In the genomic region with DNA sequence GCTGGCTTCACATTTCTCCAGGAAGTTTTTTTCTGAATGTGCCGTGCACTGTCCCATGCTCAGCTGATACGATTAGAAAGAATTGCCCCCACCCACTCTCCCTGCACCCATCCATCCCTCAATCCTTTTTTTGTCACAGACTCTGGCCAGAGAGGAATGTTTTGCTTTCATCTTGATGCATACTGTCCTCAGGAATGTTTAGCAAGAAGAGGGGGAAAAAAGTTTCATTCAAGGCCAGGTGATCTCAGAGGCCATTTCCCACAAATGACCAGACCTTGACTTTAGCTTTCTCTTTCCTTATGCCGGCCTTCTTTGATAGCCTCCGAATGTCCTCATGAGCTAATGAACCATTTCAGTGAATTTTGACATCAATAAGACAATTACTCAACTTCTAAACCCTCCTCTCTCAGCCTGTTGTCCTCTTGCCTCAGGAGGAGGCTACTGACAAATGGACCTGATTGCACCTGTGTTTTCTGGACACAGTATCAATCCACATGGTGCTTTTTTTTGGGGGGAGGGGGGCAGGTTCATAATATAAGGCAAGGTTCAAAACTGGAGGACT, we compare ENCODE assay signal across 1 cellular context.
TF ChIP-seq lines count a peak whose summit lies in the region.

No MANE protein-coding gene starts in this region.

TF ChIP-seq in HepG2, 621 proteins besides CTCF, POLR2A, EP300 and RAD21 (continued from another document and continues in another):
- TF ChIP-seq, protein P1, sequence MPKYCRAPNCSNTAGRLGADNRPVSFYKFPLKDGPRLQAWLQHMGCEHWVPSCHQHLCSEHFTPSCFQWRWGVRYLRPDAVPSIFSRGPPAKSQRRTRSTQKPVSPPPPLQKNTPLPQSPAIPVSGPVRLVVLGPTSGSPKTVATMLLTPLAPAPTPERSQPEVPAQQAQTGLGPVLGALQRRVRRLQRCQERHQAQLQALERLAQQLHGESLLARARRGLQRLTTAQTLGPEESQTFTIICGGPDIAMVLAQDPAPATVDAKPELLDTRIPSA (CRISPR knock-in tag; IDR thresholded peaks at IDR 0.05; ENCODE audit: borderline replicate concordance), result no peak
- TF ChIP-seq RFXANK (CRISPR knock-in tag; IDR thresholded peaks at IDR 0.05) (no peak), HMGA1 (CRISPR knock-in tag; conservative IDR thresholded peaks at IDR 0.05) (no peak), TEAD3 (CRISPR knock-in tag; optimal IDR thresholded peaks at IDR 0.05; ENCODE audit: borderline replicate concordance) (peak; percentile 98), CC2D1A (CRISPR knock-in tag; IDR thresholded peaks at IDR 0.05) (0 out of 2 replicates have a peak, but pooled peaks have one; percentile 25), CHCHD3 (CRISPR knock-in tag; IDR thresholded peaks at IDR 0.05) (no peak), TBX2 (CRISPR knock-in tag; IDR thresholded peaks at IDR 0.05; ENCODE audit: borderline replicate concordance) (peak; percentile 86), CHD2 (IDR thresholded peaks at IDR 0.05; ENCODE audit: low read depth, low read length) (no peak), U2AF1 (optimal IDR thresholded peaks at IDR 0.05; ENCODE audit: low read depth, low read length) (no peak), CBX1 (IDR thresholded peaks at IDR 0.05; ENCODE audit: low read depth) (no peak), ATRX (CRISPR knock-in tag; IDR thresholded peaks at IDR 0.05; ENCODE audit: borderline replicate concordance) (no peak)
- TF ChIP-seq, protein P2, sequence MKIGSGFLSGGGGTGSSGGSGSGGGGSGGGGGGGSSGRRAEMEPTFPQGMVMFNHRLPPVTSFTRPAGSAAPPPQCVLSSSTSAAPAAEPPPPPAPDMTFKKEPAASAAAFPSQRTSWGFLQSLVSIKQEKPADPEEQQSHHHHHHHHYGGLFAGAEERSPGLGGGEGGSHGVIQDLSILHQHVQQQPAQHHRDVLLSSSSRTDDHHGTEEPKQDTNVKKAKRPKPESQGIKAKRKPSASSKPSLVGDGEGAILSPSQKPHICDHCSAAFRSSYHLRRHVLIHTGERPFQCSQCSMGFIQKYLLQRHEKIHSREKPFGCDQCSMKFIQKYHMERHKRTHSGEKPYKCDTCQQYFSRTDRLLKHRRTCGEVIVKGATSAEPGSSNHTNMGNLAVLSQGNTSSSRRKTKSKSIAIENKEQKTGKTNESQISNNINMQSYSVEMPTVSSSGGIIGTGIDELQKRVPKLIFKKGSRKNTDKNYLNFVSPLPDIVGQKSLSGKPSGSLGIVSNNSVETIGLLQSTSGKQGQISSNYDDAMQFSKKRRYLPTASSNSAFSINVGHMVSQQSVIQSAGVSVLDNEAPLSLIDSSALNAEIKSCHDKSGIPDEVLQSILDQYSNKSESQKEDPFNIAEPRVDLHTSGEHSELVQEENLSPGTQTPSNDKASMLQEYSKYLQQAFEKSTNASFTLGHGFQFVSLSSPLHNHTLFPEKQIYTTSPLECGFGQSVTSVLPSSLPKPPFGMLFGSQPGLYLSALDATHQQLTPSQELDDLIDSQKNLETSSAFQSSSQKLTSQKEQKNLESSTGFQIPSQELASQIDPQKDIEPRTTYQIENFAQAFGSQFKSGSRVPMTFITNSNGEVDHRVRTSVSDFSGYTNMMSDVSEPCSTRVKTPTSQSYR (CRISPR knock-in tag; IDR thresholded peaks at IDR 0.05; ENCODE audit: borderline replicate concordance), result peak; percentile 83; the same call in 1 of the 2 replicates
- TF ChIP-seq, protein P3, sequence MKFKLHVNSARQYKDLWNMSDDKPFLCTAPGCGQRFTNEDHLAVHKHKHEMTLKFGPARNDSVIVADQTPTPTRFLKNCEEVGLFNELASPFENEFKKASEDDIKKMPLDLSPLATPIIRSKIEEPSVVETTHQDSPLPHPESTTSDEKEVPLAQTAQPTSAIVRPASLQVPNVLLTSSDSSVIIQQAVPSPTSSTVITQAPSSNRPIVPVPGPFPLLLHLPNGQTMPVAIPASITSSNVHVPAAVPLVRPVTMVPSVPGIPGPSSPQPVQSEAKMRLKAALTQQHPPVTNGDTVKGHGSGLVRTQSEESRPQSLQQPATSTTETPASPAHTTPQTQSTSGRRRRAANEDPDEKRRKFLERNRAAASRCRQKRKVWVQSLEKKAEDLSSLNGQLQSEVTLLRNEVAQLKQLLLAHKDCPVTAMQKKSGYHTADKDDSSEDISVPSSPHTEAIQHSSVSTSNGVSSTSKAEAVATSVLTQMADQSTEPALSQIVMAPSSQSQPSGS (CRISPR knock-in tag; IDR thresholded peaks at IDR 0.05), result peak; percentile 83
- TF ChIP-seq, protein P4, sequence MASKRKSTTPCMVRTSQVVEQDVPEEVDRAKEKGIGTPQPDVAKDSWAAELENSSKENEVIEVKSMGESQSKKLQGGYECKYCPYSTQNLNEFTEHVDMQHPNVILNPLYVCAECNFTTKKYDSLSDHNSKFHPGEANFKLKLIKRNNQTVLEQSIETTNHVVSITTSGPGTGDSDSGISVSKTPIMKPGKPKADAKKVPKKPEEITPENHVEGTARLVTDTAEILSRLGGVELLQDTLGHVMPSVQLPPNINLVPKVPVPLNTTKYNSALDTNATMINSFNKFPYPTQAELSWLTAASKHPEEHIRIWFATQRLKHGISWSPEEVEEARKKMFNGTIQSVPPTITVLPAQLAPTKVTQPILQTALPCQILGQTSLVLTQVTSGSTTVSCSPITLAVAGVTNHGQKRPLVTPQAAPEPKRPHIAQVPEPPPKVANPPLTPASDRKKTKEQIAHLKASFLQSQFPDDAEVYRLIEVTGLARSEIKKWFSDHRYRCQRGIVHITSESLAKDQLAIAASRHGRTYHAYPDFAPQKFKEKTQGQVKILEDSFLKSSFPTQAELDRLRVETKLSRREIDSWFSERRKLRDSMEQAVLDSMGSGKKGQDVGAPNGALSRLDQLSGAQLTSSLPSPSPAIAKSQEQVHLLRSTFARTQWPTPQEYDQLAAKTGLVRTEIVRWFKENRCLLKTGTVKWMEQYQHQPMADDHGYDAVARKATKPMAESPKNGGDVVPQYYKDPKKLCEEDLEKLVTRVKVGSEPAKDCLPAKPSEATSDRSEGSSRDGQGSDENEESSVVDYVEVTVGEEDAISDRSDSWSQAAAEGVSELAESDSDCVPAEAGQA (IDR thresholded peaks at IDR 0.05; ENCODE audit: low read depth), result peak; percentile 44; the same call in 1 of the 2 replicates
- TF ChIP-seq, protein P4 (CRISPR knock-in tag; IDR thresholded peaks at IDR 0.05; ENCODE audit: borderline replicate concordance), result no peak
- TF ChIP-seq, protein P5, sequence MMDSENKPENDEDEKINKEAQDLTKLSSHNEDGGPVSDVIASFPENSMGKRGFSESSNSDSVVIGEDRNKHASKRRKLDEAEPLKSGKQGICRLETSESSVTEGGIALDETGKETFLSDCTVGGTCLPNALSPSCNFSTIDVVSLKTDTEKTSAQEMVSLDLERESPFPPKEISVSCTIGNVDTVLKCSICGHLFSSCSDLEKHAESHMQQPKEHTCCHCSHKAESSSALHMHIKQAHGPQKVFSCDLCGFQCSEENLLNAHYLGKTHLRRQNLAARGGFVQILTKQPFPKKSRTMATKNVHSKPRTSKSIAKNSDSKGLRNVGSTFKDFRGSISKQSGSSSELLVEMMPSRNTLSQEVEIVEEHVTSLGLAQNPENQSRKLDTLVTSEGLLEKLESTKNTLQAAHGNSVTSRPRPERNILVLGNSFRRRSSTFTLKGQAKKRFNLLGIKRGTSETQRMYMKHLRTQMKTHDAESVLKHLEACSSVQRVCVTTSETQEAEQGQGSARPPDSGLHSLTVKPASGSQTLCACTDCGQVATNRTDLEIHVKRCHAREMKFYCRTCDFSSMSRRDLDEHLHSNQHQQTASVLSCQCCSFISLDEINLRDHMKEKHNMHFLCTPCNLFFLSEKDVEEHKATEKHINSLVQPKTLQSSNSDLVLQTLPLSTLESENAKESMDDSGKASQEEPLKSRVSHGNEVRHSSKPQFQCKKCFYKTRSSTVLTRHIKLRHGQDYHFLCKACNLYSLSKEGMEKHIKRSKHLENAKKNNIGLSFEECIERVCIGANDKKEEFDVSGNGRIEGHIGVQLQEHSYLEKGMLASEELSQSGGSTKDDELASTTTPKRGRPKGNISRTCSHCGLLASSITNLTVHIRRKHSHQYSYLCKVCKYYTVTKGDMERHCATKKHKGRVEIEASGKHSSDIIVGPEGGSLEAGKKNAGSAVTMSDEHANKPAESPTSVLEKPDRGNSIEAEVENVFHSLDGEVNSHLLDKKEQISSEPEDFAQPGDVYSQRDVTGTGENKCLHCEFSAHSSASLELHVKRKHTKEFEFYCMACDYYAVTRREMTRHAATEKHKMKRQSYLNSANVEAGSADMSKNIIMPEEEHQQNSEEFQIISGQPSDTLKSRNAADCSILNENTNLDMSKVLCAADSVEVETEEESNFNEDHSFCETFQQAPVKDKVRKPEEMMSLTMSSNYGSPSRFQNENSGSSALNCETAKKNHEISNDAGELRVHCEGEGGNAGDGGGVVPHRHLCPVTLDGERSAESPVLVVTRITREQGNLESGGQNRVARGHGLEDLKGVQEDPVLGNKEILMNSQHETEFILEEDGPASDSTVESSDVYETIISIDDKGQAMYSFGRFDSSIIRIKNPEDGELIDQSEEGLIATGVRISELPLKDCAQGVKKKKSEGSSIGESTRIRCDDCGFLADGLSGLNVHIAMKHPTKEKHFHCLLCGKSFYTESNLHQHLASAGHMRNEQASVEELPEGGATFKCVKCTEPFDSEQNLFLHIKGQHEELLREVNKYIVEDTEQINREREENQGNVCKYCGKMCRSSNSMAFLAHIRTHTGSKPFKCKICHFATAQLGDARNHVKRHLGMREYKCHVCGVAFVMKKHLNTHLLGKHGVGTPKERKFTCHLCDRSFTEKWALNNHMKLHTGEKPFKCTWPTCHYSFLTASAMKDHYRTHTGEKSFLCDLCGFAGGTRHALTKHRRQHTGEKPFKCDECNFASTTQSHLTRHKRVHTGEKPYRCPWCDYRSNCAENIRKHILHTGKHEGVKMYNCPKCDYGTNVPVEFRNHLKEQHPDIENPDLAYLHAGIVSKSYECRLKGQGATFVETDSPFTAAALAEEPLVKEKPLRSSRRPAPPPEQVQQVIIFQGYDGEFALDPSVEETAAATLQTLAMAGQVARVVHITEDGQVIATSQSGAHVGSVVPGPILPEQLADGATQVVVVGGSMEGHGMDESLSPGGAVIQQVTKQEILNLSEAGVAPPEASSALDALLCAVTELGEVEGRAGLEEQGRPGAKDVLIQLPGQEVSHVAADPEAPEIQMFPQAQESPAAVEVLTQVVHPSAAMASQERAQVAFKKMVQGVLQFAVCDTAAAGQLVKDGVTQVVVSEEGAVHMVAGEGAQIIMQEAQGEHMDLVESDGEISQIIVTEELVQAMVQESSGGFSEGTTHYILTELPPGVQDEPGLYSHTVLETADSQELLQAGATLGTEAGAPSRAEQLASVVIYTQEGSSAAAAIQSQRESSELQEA (CRISPR knock-in tag; IDR thresholded peaks at IDR 0.05; ENCODE audit: not compliant biosample characterization), result no peak
- TF ChIP-seq, protein P6, sequence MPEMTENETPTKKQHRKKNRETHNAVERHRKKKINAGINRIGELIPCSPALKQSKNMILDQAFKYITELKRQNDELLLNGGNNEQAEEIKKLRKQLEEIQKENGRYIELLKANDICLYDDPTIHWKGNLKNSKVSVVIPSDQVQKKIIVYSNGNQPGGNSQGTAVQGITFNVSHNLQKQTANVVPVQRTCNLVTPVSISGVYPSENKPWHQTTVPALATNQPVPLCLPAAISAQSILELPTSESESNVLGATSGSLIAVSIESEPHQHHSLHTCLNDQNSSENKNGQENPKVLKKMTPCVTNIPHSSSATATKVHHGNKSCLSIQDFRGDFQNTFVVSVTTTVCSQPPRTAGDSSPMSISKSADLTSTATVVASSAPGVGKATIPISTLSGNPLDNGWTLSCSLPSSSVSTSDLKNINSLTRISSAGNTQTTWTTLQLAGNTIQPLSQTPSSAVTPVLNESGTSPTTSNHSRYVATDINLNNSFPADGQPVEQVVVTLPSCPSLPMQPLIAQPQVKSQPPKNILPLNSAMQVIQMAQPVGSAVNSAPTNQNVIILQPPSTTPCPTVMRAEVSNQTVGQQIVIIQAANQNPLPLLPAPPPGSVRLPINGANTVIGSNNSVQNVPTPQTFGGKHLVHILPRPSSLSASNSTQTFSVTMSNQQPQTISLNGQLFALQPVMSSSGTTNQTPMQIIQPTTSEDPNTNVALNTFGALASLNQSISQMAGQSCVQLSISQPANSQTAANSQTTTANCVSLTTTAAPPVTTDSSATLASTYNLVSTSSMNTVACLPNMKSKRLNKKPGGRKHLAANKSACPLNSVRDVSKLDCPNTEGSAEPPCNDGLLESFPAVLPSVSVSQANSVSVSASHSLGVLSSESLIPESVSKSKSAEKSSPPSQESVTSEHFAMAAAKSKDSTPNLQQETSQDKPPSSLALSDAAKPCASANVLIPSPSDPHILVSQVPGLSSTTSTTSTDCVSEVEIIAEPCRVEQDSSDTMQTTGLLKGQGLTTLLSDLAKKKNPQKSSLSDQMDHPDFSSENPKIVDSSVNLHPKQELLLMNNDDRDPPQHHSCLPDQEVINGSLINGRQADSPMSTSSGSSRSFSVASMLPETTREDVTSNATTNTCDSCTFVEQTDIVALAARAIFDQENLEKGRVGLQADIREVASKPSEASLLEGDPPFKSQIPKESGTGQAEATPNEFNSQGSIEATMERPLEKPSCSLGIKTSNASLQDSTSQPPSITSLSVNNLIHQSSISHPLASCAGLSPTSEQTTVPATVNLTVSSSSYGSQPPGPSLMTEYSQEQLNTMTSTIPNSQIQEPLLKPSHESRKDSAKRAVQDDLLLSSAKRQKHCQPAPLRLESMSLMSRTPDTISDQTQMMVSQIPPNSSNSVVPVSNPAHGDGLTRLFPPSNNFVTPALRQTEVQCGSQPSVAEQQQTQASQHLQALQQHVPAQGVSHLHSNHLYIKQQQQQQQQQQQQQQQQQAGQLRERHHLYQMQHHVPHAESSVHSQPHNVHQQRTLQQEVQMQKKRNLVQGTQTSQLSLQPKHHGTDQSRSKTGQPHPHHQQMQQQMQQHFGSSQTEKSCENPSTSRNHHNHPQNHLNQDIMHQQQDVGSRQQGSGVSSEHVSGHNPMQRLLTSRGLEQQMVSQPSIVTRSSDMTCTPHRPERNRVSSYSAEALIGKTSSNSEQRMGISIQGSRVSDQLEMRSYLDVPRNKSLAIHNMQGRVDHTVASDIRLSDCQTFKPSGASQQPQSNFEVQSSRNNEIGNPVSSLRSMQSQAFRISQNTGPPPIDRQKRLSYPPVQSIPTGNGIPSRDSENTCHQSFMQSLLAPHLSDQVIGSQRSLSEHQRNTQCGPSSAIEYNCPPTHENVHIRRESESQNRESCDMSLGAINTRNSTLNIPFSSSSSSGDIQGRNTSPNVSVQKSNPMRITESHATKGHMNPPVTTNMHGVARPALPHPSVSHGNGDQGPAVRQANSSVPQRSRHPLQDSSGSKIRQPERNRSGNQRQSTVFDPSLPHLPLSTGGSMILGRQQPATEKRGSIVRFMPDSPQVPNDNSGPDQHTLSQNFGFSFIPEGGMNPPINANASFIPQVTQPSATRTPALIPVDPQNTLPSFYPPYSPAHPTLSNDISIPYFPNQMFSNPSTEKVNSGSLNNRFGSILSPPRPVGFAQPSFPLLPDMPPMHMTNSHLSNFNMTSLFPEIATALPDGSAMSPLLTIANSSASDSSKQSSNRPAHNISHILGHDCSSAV (CRISPR knock-in tag; IDR thresholded peaks at IDR 0.05; ENCODE audit: borderline replicate concordance), result no peak
